In genomic region chr2:3195865-3196504, GRCh38 we compare ENCODE assay signal across 22 cellular contexts.
DNase-seq lines count a peak whose midpoint lies in the region; ATAC-seq and TF ChIP-seq lines count a peak whose summit lies in the region.
"Had no signal": no experiment of that assay in that cellular context is flagged by ENCODE, and none has a peak within 500 bp of the region (broad histone marks: within the 10 kb centered on the region; RNA-seq: fewer than 3 reads in every experiment).

No MANE protein-coding gene starts in this region.

- intact Hi-C loops in Right ventricle myocardium superior (cut with DNase I) = no loop called here
- intact Hi-C loops in heart right ventricle (cut with DNase I) = no loop called here

- H3K27ac ChIP-seq in heart right ventricle = no peak overlapping the region
- H3K27ac ChIP-seq: A549, thoracic aorta had no signal

- peak overlapping the region; percentile 45 to 82 (median 73) for H3K27ac Mint-ChIP-seq in immature natural killer cell
- H3K27ac Mint-ChIP-seq: activated T-helper 2 cell treated with anti-CD3 and anti-CD28 coated beads, Interferon-gamma antibody, Interleukin-2, Interleukin-4, amounts not matched to agents 10 μg/mL and 5 μg/mL and 100 μg/mL, durations not matched to agents 14 hours and 24 hours and 36 hours; CD4-positive, alpha-beta T cell had no signal

- H3K27me3 Mint-ChIP-seq in immature natural killer cell (ENCODE audit: low read depth in 3 of 3) = no peaks in the 10 kb centered on the region
- H3K27me3 Mint-ChIP-seq: CD4-positive, alpha-beta T cell had no signal

- TF ChIP-seq CTCF in heart right ventricle (IDR thresholded peaks at IDR 0.05) = no peak

- H3K9me3 Mint-ChIP-seq in immature natural killer cell = no peaks in the 10 kb centered on the region
- H3K9me3 Mint-ChIP-seq: activated T-helper 2 cell treated with anti-CD3 and anti-CD28 coated beads, Interferon-gamma antibody, Interleukin-2, Interleukin-4, amounts not matched to agents 10 μg/mL and 5 μg/mL and 100 μg/mL, durations not matched to agents 14 hours and 24 hours and 36 hours; CD4-positive, alpha-beta T cell; neural crest cell had no signal

- H3K4me3 ChIP-seq in heart right ventricle = no peak overlapping the region
- H3K4me3 ChIP-seq: A549, thoracic aorta had no signal

- H3K27me3 ChIP-seq in heart right ventricle = no peaks in the 10 kb centered on the region

- peaks cover 38 to 48% of the 10 kb centered on the region in 2 donors for H3K4me1 Mint-ChIP-seq in immature natural killer cell

- ATAC-seq in Right ventricle myocardium superior (ENCODE audit: poor library complexity) (no peak), heart right ventricle (no peak), HG03439 (IDR thresholded peaks at IDR 0.05; ENCODE audit: unreplicated experiment) (no peak)
- ATAC-seq: A549 had no signal

- peak overlapping the region in 4 of 5 donors; percentile 15 to 79 (median 52) for H3K4me3 Mint-ChIP-seq in immature natural killer cell
- H3K4me3 Mint-ChIP-seq: CD4-positive, alpha-beta T cell; neural crest cell had no signal

- DNase-seq in Right ventricle myocardium superior (peak; percentile 7), heart right ventricle (no peak), SKM-1 treated with dmso at 0.1 percent for 144 hours (lab: John Stamatoyannopoulos, UW; ENCODE audit: unreplicated experiment) (peak; percentile 65), immature natural killer cell (peak in 2 of 3 donors; percentile 7 to 15), T-helper 1 cell (no peak), hepatic stellate cell (ENCODE audit: low spot score) (no peak), NCI-H748 (lab: John Stamatoyannopoulos, UW; ENCODE audit: unreplicated experiment) (no peak)
- DNase-seq: activated CD4-positive, CD25-positive, alpha-beta regulatory T cell treated with anti-CD3 and anti-CD28 coated beads, Interleukin-2, amount 50 U/mL, for 72 hours; CD4-positive, alpha-beta T cell; central memory CD4-positive, alpha-beta T cell; DMS153; effector memory CD4-positive, alpha-beta T cell; kidney glomerular epithelial cell; mesenchymal stem cell; NCI-H2029; SHP77; stimulated activated CD4-positive, alpha-beta T cell treated with anti-CD3 and anti-CD28 coated beads, Interleukin-12 subunit alpha, Interleukin-12 subunit beta, amount 100 ng/mL, for 4 hours had no signal

- peaks cover 5 to 13% (median 11%) of the 10 kb centered on the region in 3 donors for H3K36me3 Mint-ChIP-seq in immature natural killer cell

- 81% methylated on average over 15 of the region's 15 CpGs for whole genome bisulfite sequencing in heart right ventricle, 2 donors

- H3K9me3 ChIP-seq in heart right ventricle = no peaks in the 10 kb centered on the region
- H3K9me3 ChIP-seq: A549, thoracic aorta had no signal

- H3K36me3 ChIP-seq in heart right ventricle = peaks cover 0 to 47% (median 0%) of the 10 kb centered on the region in 9 donors

- peaks cover 0 to 9% (median 0%) of the 10 kb centered on the region in 9 donors for H3K4me1 ChIP-seq in heart right ventricle

Comparison
In these comparisons a context has a peak if more than half of its experiments do, and no peak if none do; other contexts are left out.
1. DNase-seq: peak in Right ventricle myocardium superior (single experiment), SKM-1 treated with dmso at 0.1 percent for 144 hours (single experiment) and immature natural killer cell (2 of 3); none in heart right ventricle (0 of 2), T-helper 1 cell (0 of 5), hepatic stellate cell (single experiment) and NCI-H748 (single experiment).